In genomic region chr17:17345294-17345597, GRCh38 we compare ENCODE assay signal across 26 cellular contexts. TPM values are rescaled to one million over a fixed set of nuclear protein-coding genes. Genes with fewer than 3 reads are reported as not detected.
DNase-seq lines count a peak whose midpoint lies in the region; ATAC-seq, FAIRE-seq and TF ChIP-seq lines count a peak whose summit lies in the region.
"Had no signal": no experiment of that assay in that cellular context is flagged by ENCODE, and none has a peak within 500 bp of the region (broad histone marks: within the 10 kb centered on the region; RNA-seq: fewer than 3 reads in every experiment).

No MANE protein-coding gene starts in this region.

- peak; percentile 2 for DNase-seq in Right ventricle myocardium superior
- no peak for DNase-seq in cardiac septum (ENCODE audit: low spot score)
- no peak for DNase-seq in endothelial cell (ENCODE audit: low spot score)
- no peak for DNase-seq in psoas muscle
- DNase-seq in GM12891 (ENCODE audit: insufficient read length, low spot score) = no peak
- no peak for DNase-seq in stimulated activated CD4-positive, alpha-beta T cell treated with anti-CD3 and anti-CD28 coated beads, Interleukin-12 subunit alpha, Interleukin-12 subunit beta, amount 100 ng/mL, for 4 hours
- no peak for DNase-seq in HUDEP-2 (lab: John Stamatoyannopoulos, UW; ENCODE audit: unreplicated experiment in 76 of 76)
- DNase-seq in HFFc6 = no peak
- DNase-seq: GM23248, H7, IMR-90, NCI-H1048, NCI-H1417 treated with DMSO at 0.1 percent for 48 hours, NCI-H1694 treated with DMSO at 0.1 percent for 48 hours, NCI-H2081, NCI-H2227 treated with DMSO at 0.1 percent for 48 hours, NCI-H510A, NCI-H69, SHP77 treated with DMSO at 0.1 percent for 48 hours had no signal

- H3K9me3 Mint-ChIP-seq in endothelial cell (ENCODE audit: unreplicated experiment) (no peaks in the 10 kb centered on the region), HFFc6 (no peaks in the 10 kb centered on the region)
- H3K9me3 Mint-ChIP-seq: CD4-positive, alpha-beta T cell had no signal

- peak overlapping the region; percentile 66 for H3K27ac ChIP-seq in psoas muscle
- H3K27ac ChIP-seq: GM23248, KMS-11, RWPE1, SK-N-MC had no signal

- no peaks in the 10 kb centered on the region for H3K27me3 ChIP-seq in psoas muscle (ENCODE audit: insufficient read depth in 3 of 3, low read length in 2 of 3)

- H3K27ac Mint-ChIP-seq in endothelial cell (ENCODE audit: unreplicated experiment) (peak overlapping the region; percentile 61), HFFc6 (no peak overlapping the region)
- H3K27ac Mint-ChIP-seq: CD4-positive, alpha-beta T cell had no signal

- no peaks in the 10 kb centered on the region for H3K9me3 ChIP-seq in psoas muscle

- H3K4me1 Mint-ChIP-seq in endothelial cell (ENCODE audit: unreplicated experiment) (no peaks in the 10 kb centered on the region), HFFc6 (ENCODE audit: low read depth) (peaks cover 2% of the 10 kb centered on the region; the same call in 1 of the 2 replicates)

- H3K4me3 ChIP-seq in psoas muscle = no peak overlapping the region
- H3K4me3 ChIP-seq: GM23248, SK-N-MC had no signal

- H3K4me1 ChIP-seq in psoas muscle = peaks cover 6% of the 10 kb centered on the region

- no peak for ATAC-seq in Right ventricle myocardium superior (ENCODE audit: poor library complexity)
- peak in 1 of 4 donors; percentile 29 for ATAC-seq in psoas muscle

- no peak for TF ChIP-seq POLR2A in GM12891 (IDR thresholded peaks at IDR 0.05; ENCODE audit: low read depth, low read length)

- no peak for FAIRE-seq in GM12891 (lab: Jason Lieb, UNC)
- FAIRE-seq: D721Med, GM18507, HTR-8/SVneo had no signal

- 82 to 88% (median 83%) methylated on average over 4 of the region's 4 CpGs for WGBS in psoas muscle, 3 donors

- no peaks in the 10 kb centered on the region for H3K36me3 ChIP-seq in psoas muscle (ENCODE audit: insufficient read depth in 1 of 2, low read depth in 1 of 2)

- H3K27me3 Mint-ChIP-seq in endothelial cell (ENCODE audit: unreplicated experiment) = no peaks in the 10 kb centered on the region
- peaks cover 10% of the 10 kb centered on the region for H3K27me3 Mint-ChIP-seq in HFFc6 (ENCODE audit: insufficient read depth)
- H3K27me3 Mint-ChIP-seq: CD4-positive, alpha-beta T cell had no signal

- H3K36me3 Mint-ChIP-seq in endothelial cell (ENCODE audit: low read depth, unreplicated experiment) (no peaks in the 10 kb centered on the region), HFFc6 (ENCODE audit: low read depth) (no peaks in the 10 kb centered on the region)

- no peak for TF ChIP-seq CTCF in endothelial cell (IDR thresholded peaks at IDR 0.05; ENCODE audit: unreplicated experiment)
- TF ChIP-seq CTCF in psoas muscle (IDR thresholded peaks at IDR 0.05) = no peak
- TF ChIP-seq CTCF in HFFc6 (IDR thresholded peaks at IDR 0.05) = no peak

- intact Hi-C loops in Right ventricle myocardium superior (cut with DNase I) (no loop called here), cardiac septum (cut with DNase I) (no loop called here), psoas muscle (cut with DNase I) (no loop called here)

- H3K4me3 Mint-ChIP-seq in endothelial cell (ENCODE audit: unreplicated experiment) (no peak overlapping the region), HFFc6 (no peak overlapping the region)
- H3K4me3 Mint-ChIP-seq: CD4-positive, alpha-beta T cell had no signal

TF ChIP-seq in GM12891, 5 proteins besides CTCF, POLR2A, EP300 and RAD21:
- TF ChIP-seq POLR2AphosphoS5 (IDR thresholded peaks at IDR 0.05; ENCODE audit: low read depth, low read length) (no peak), TAF1 (IDR thresholded peaks at IDR 0.05; ENCODE audit: low read depth, low read length) (no peak), PAX5 (IDR thresholded peaks at IDR 0.05; ENCODE audit: insufficient read depth, low read length, severe bottlenecking) (no peak), POU2F2 (IDR thresholded peaks at IDR 0.05; ENCODE audit: low read depth, low read length) (no peak), SPI1 (IDR thresholded peaks at IDR 0.05; ENCODE audit: low read depth, low read length) (no peak)

RNA-seq across cellular contexts. Expression of gene NT5M, which starts 42.1 kb away (rescaled TPM):
- total RNA-seq in Right ventricle myocardium superior (8.5 TPM), cardiac septum (7.5 TPM), endothelial cell (ENCODE audit: unreplicated experiment) (5.8 TPM), psoas muscle (10 to 100 TPM in 1 of 4 donors, 1 to 10 TPM in 3; 6.0 to 11.0 (median 7.5) TPM)
- polyA plus RNA-seq in psoas muscle = 10 to 100 TPM in 2 of 3 donors, 1 to 10 TPM in 1; 6.2 to 11.5 (median 10.3) TPM
- 3.9 TPM for polyA plus RNA-seq in GM12891 (2012; ENCODE audit: low read depth, missing spikeins)
- under 1 TPM; 0.20 to 0.83 (median 0.60) TPM for total RNA-seq in HFFc6 (2021; fragmentation: NEBNext Ultra II Directional; extraction: Animal tissue kit (Norgen Biotek cat#: 25700))
